In the genomic region with DNA sequence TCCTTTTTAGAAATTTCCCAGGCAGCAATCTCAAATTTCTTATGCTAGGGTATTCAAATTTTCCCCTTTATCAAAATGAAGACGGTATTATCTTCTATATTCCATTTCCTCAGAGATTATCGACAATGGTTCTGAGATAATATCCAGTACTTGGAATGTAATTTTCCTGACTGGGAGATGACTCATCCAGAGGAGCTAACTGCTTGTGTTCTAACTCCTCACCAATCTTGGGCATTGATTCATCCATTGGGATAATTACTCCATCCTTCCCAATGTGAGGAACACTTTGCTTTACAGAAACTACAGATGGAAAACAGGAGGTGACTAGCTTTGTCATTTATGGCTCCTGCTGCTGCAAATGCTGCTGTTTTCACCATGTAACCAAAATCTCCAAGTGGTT, we compare ENCODE assay signal across 17 cellular contexts.
DNase-seq lines count a peak whose midpoint lies in the region; ATAC-seq and TF ChIP-seq lines count a peak whose summit lies in the region.
"Had no signal": no experiment of that assay in that cellular context is flagged by ENCODE, and none has a peak within 500 bp of the region (broad histone marks: within the 10 kb centered on the region; RNA-seq: fewer than 3 reads in every experiment).

No MANE protein-coding gene starts in this region.

- POLR2A ChIA-PET in IMR-90 (lab: Charles Lee; ENCODE audit: unreplicated experiment): no interaction called here

- no peak overlapping the region for H3K4ac ChIP-seq in IMR-90 (ENCODE audit: low read depth, low read length)
- no peak overlapping the region for H3K4ac ChIP-seq in mesenchymal stem cell (ENCODE audit: low read depth in 1 of 2, low read length in 2 of 2)
- H3K4ac ChIP-seq in mesendoderm (ENCODE audit: low read depth, low read length): no peak overlapping the region

- dilution Hi-C loops in IMR-90 (cut with HindIII; ENCODE audit: low sequenced_read_pairs, unreplicated experiment): no loop called here

- TF ChIP-seq RAD21 in IMR-90 (IDR thresholded peaks at IDR 0.05; ENCODE audit: low read length): no peak

- H3K9ac ChIP-seq in IMR-90 (ENCODE audit: low read depth, low read length) (no peak overlapping the region), mesenchymal stem cell (ENCODE audit: low read length) (no peak overlapping the region), mesendoderm (ENCODE audit: low read length) (no peak overlapping the region)
- H3K9ac ChIP-seq: BLaER1 treated with 17β-estradiol and CSF1 and Interleukin-3, amounts not matched to agents 10 nM and 100 nM; GM23248; KMS-11 had no signal

- peak; percentile 48 for DNase-seq in EH (ENCODE audit: low read depth)
- peak; percentile 68 for DNase-seq in IMR-90
- peak; percentile 7 for DNase-seq in brain microvascular endothelial cell
- DNase-seq in mesenchymal stem cell: peak; percentile 3
- DNase-seq in central memory CD4-positive, alpha-beta T cell: no peak
- DNase-seq in mesendoderm: no peak
- no peak for DNase-seq in upper lobe of left lung
- DNase-seq in tibial nerve (ENCODE audit: low spot score in 2 of 2): no peak
- DNase-seq: DMS 273 treated with DMSO at 0.1 percent for 48 hours, GM23248, MM.1S, NCI-H1930, NCI-H2171, NCI-H510A had no signal

- no peaks in the 10 kb centered on the region for H3K79me2 ChIP-seq in mesendoderm (ENCODE audit: control insufficient read depth, insufficient read depth, low read length)

- H2BK120ac ChIP-seq in IMR-90 (ENCODE audit: low read depth, low read length): no peak overlapping the region
- H2BK120ac ChIP-seq in mesenchymal stem cell (ENCODE audit: low read depth, low read length): no peak overlapping the region
- no peak overlapping the region for H2BK120ac ChIP-seq in mesendoderm (ENCODE audit: low read depth, low read length)

- H3K9me3 ChIP-seq in IMR-90 (ENCODE audit: control insufficient read depth, insufficient read depth, low read length) (no peaks in the 10 kb centered on the region), mesenchymal stem cell (ENCODE audit: control insufficient read depth, low read length) (no peaks in the 10 kb centered on the region), upper lobe of left lung (no peaks in the 10 kb centered on the region), tibial nerve (no peaks in the 10 kb centered on the region)

- no peak overlapping the region for H2BK15ac ChIP-seq in IMR-90 (ENCODE audit: low read depth, low read length)
- H2BK15ac ChIP-seq in mesenchymal stem cell (ENCODE audit: low read depth, poor library complexity, severe bottlenecking): no peak overlapping the region
- no peak overlapping the region for H2BK15ac ChIP-seq in mesendoderm (replicated peaks; ENCODE audit: low read depth)

- TF ChIP-seq CTCF in IMR-90 (conservative IDR thresholded peaks at IDR 0.05; ENCODE audit: low read depth, low read length): no peak
- TF ChIP-seq CTCF in brain microvascular endothelial cell (IDR thresholded peaks at IDR 0.05; ENCODE audit: low read depth, low read length, missing control alignments): no peak
- no peak for TF ChIP-seq CTCF in upper lobe of left lung (IDR thresholded peaks at IDR 0.05)
- TF ChIP-seq CTCF in tibial nerve (IDR thresholded peaks at IDR 0.05): no peak

- peak; percentile 48; the same call in 1 of the 2 replicates for ATAC-seq in IMR-90 (ENCODE audit: low read depth)
- ATAC-seq in upper lobe of left lung (ENCODE audit: low FRiP score in 2 of 2): no peak
- ATAC-seq: GM12878 had no signal

- no peak for TF ChIP-seq POLR2A in IMR-90 (IDR thresholded peaks at IDR 0.05; ENCODE audit: low read depth, low read length)
- TF ChIP-seq POLR2A in upper lobe of left lung (IDR thresholded peaks at IDR 0.05): no peak
- no peak for TF ChIP-seq POLR2A in tibial nerve (IDR thresholded peaks at IDR 0.05)

- no peak overlapping the region for H3K4me3 ChIP-seq in IMR-90 (ENCODE audit: insufficient read depth, low read depth, low read length)
- H3K4me3 ChIP-seq in brain microvascular endothelial cell (ENCODE audit: low read depth, low read length): no peak overlapping the region
- no peak overlapping the region for H3K4me3 ChIP-seq in mesenchymal stem cell (ENCODE audit: insufficient read depth in 1 of 2, low read depth in 1 of 2, low read length in 2 of 2)
- no peak overlapping the region for H3K4me3 ChIP-seq in mesendoderm (ENCODE audit: low read length)
- H3K4me3 ChIP-seq in upper lobe of left lung: no peak overlapping the region
- H3K4me3 ChIP-seq in tibial nerve: no peak overlapping the region
- H3K4me3 ChIP-seq: BLaER1 treated with 17β-estradiol and CSF1 and Interleukin-3, amounts not matched to agents 10 nM and 100 nM; GM12878; GM23248 had no signal

- no TSS peak for BruUV-seq in IMR-90 (replicated peaks; lab: Mats Ljungman, UMichigan)

- intact Hi-C loops in IMR-90 (cut with micrococcal nuclease): no loop called here

- H4K5ac ChIP-seq in IMR-90 (ENCODE audit: low read depth, low read length): no peak overlapping the region
- H4K5ac ChIP-seq in mesendoderm (ENCODE audit: low read length): no peak overlapping the region

- H2BK12ac ChIP-seq in mesenchymal stem cell (ENCODE audit: low read length in 2 of 2): no peak overlapping the region

- no peak overlapping the region for H2AK5ac ChIP-seq in IMR-90 (ENCODE audit: low read depth, low read length)
- H2AK5ac ChIP-seq in mesenchymal stem cell (ENCODE audit: low read length, severe bottlenecking): no peak overlapping the region
- H2AK5ac ChIP-seq in mesendoderm (ENCODE audit: low read length): no peak overlapping the region

- H3K14ac ChIP-seq in IMR-90 (replicated peaks; ENCODE audit: low read depth, low read length) (no peak overlapping the region), mesenchymal stem cell (ENCODE audit: low read length in 2 of 2) (no peak overlapping the region)

- in situ Hi-C loops in IMR-90 (cut with MboI; ENCODE audit: low sequenced_read_pairs) (no loop called here), brain microvascular endothelial cell (cut with HindIII; ENCODE audit: low pct_ligation_motif_present, low sequenced_read_pairs) (no loop called here)

- no peak overlapping the region for H2BK5ac ChIP-seq in IMR-90 (ENCODE audit: low read depth, low read length, poor library complexity, severe bottlenecking)
- no peak overlapping the region for H2BK5ac ChIP-seq in mesenchymal stem cell (ENCODE audit: low read depth, low read length, poor library complexity, severe bottlenecking)
- H2BK5ac ChIP-seq in mesendoderm (ENCODE audit: low read length): no peak overlapping the region

- H4K91ac ChIP-seq in IMR-90 (ENCODE audit: insufficient read depth, low read depth, low read length): no peak overlapping the region
- no peak overlapping the region for H4K91ac ChIP-seq in mesenchymal stem cell (ENCODE audit: low read length)

- peaks cover under 1% of the 10 kb centered on the region; the same call in 1 of the 2 replicates for H3K9me1 ChIP-seq in IMR-90 (ENCODE audit: insufficient read depth, low read length)

- H3K4me2 ChIP-seq in IMR-90 (ENCODE audit: low read depth, low read length) (no peak overlapping the region), mesenchymal stem cell (ENCODE audit: low read length, poor library complexity, severe bottlenecking) (no peak overlapping the region), mesendoderm (ENCODE audit: low read length) (no peak overlapping the region)
- H3K4me2 ChIP-seq: BLaER1 treated with 17β-estradiol and CSF1 and Interleukin-3, amounts not matched to agents 10 nM and 100 nM; KMS-11 had no signal

- H3K4me1 ChIP-seq in IMR-90 (ENCODE audit: control insufficient read depth, insufficient read depth, low read length) (peaks cover 7% of the 10 kb centered on the region), mesenchymal stem cell (ENCODE audit: control insufficient read depth, insufficient read depth, low read depth, low read length) (no peaks in the 10 kb centered on the region), mesendoderm (ENCODE audit: control insufficient read depth, low read depth, low read length) (no peaks in the 10 kb centered on the region), upper lobe of left lung (peaks cover 0 to 5% (median 0%) of the 10 kb centered on the region in 4 donors), tibial nerve (no peaks in the 10 kb centered on the region)
- H3K4me1 ChIP-seq: BLaER1 treated with 17β-estradiol and CSF1 and Interleukin-3, amounts not matched to agents 10 nM and 100 nM had no signal

- H4K20me1 ChIP-seq in IMR-90 (ENCODE audit: insufficient read depth, low read length): no peaks in the 10 kb centered on the region; the same call in 1 of the 2 replicates
- H4K20me1 ChIP-seq: BLaER1 treated with 17β-estradiol and CSF1 and Interleukin-3, amounts not matched to agents 10 nM and 100 nM had no signal

- H3K27ac ChIP-seq in IMR-90 (ENCODE audit: insufficient read depth, low read length) (no peak overlapping the region), brain microvascular endothelial cell (no peak overlapping the region), mesenchymal stem cell (ENCODE audit: low read length, poor library complexity, severe bottlenecking) (no peak overlapping the region), mesendoderm (ENCODE audit: low read depth, low read length) (no peak overlapping the region), upper lobe of left lung (no peak overlapping the region), tibial nerve (no peak overlapping the region)
- H3K27ac ChIP-seq: BLaER1 treated with 17β-estradiol and CSF1 and Interleukin-3, amounts not matched to agents 10 nM and 100 nM; GM23248; KMS-11 had no signal

- WGBS in IMR-90 (ENCODE audit: extremely low coverage in 2 of 2, insufficient read length in 1 of 2), 2 experiments: no CpG with 5 or more reads among the region's 2 CpGs
- WGBS in mesenchymal stem cell: 81% methylated on average over 2 of the region's 2 CpGs
- WGBS in mesendoderm (ENCODE audit: extremely low coverage, insufficient coverage, low lambda C conversion rate): no CpG with 5 or more reads among the region's 2 CpGs
- 67 to 87% methylated on average over 2 of the region's 2 CpGs for whole genome bisulfite sequencing in upper lobe of left lung, 2 donors
- WGBS in tibial nerve, 2 donors: 85% methylated on average over 2 of the region's 2 CpGs

- H3K23ac ChIP-seq in IMR-90 (ENCODE audit: low read depth, low read length) (no peak overlapping the region), mesenchymal stem cell (ENCODE audit: low read length in 2 of 2) (no peak overlapping the region), mesendoderm (ENCODE audit: low read length) (no peak overlapping the region)

- H3K27me3 ChIP-seq in IMR-90 (ENCODE audit: control insufficient read depth, insufficient read depth, low read length): no peaks in the 10 kb centered on the region
- H3K27me3 ChIP-seq in brain microvascular endothelial cell (replicated peaks): no peaks in the 10 kb centered on the region
- no peaks in the 10 kb centered on the region for H3K27me3 ChIP-seq in mesenchymal stem cell (ENCODE audit: control insufficient read depth in 1 of 2, insufficient read depth in 1 of 2, low read length in 2 of 2)
- H3K27me3 ChIP-seq in mesendoderm (ENCODE audit: insufficient read depth, low read length, poor library complexity): no peaks in the 10 kb centered on the region
- no peaks in the 10 kb centered on the region for H3K27me3 ChIP-seq in upper lobe of left lung
- H3K27me3 ChIP-seq in tibial nerve: no peaks in the 10 kb centered on the region
- H3K27me3 ChIP-seq: BLaER1 treated with 17β-estradiol and CSF1 and Interleukin-3, amounts not matched to agents 10 nM and 100 nM had no signal

- H3K18ac ChIP-seq in IMR-90 (ENCODE audit: low read depth, low read length): no peak overlapping the region
- H3K18ac ChIP-seq in mesenchymal stem cell (ENCODE audit: low read depth in 1 of 2, low read length in 2 of 2): no peak overlapping the region
- H3K18ac ChIP-seq in mesendoderm (ENCODE audit: low read length): no peak overlapping the region

- no peak overlapping the region for H2AFZ ChIP-seq in IMR-90 (replicated peaks; ENCODE audit: low read length, poor library complexity)
- no peak overlapping the region for H2AFZ ChIP-seq in mesenchymal stem cell (ENCODE audit: low read depth, low read length)
- H2AFZ ChIP-seq: GM23248 had no signal

- H3K79me1 ChIP-seq in IMR-90 (ENCODE audit: low read depth in 1 of 2, low read length in 2 of 2) (peaks cover 0 to 5% of the 10 kb centered on the region in 2 experiments; a peak in 2 of 4 replicates), mesenchymal stem cell (replicated peaks; ENCODE audit: low read length, poor library complexity, severe bottlenecking) (no peaks in the 10 kb centered on the region), mesendoderm (ENCODE audit: low read length) (no peaks in the 10 kb centered on the region)

- H3K56ac ChIP-seq in IMR-90 (ENCODE audit: extremely low read depth, insufficient read depth, low read length) (no peak overlapping the region), mesendoderm (ENCODE audit: low read length) (no peak overlapping the region)

- TF ChIP-seq EP300 in upper lobe of left lung (IDR thresholded peaks at IDR 0.05) (no peak), tibial nerve (IDR thresholded peaks at IDR 0.05) (no peak)

- H3K36me3 ChIP-seq in IMR-90 (ENCODE audit: control insufficient read depth, insufficient read depth, low read length) (no peaks in the 10 kb centered on the region), brain microvascular endothelial cell (replicated peaks) (no peaks in the 10 kb centered on the region), mesenchymal stem cell (ENCODE audit: control insufficient read depth in 1 of 2, insufficient read depth in 2 of 2, low read depth in 1 of 2, low read length in 2 of 2) (no peaks in the 10 kb centered on the region), mesendoderm (ENCODE audit: control insufficient read depth, insufficient read depth, low read length) (no peaks in the 10 kb centered on the region), upper lobe of left lung (no peaks in the 10 kb centered on the region), tibial nerve (no peaks in the 10 kb centered on the region)
- H3K36me3 ChIP-seq: BLaER1 treated with 17β-estradiol and CSF1 and Interleukin-3, amounts not matched to agents 10 nM and 100 nM had no signal

- no peak overlapping the region for H2AK9ac ChIP-seq in IMR-90 (replicated peaks; ENCODE audit: low read depth, low read length, poor library complexity)

- CTCF ChIA-PET in IMR-90 (lab: Yijun Ruan, JAX): no interaction called here

- H4K8ac ChIP-seq in IMR-90 (ENCODE audit: low read depth in 2 of 2, low read length in 2 of 2): no peak overlapping the region
- H4K8ac ChIP-seq in mesenchymal stem cell (ENCODE audit: low read length): no peak overlapping the region
- no peak overlapping the region for H4K8ac ChIP-seq in mesendoderm (ENCODE audit: low read depth, low read length)

- no peak overlapping the region for H2BK20ac ChIP-seq in IMR-90 (ENCODE audit: low read depth, low read length)

Comparison
In these comparisons a context has a peak if more than half of its experiments do, and no peak if none do; other contexts are left out.
1. DNase-seq: peak in EH (single experiment), IMR-90 (single experiment), brain microvascular endothelial cell (single experiment) and mesenchymal stem cell (single experiment); none in central memory CD4-positive, alpha-beta T cell (single experiment), mesendoderm (single experiment), upper lobe of left lung (0 of 2) and tibial nerve (0 of 2).